In the genomic region with DNA sequence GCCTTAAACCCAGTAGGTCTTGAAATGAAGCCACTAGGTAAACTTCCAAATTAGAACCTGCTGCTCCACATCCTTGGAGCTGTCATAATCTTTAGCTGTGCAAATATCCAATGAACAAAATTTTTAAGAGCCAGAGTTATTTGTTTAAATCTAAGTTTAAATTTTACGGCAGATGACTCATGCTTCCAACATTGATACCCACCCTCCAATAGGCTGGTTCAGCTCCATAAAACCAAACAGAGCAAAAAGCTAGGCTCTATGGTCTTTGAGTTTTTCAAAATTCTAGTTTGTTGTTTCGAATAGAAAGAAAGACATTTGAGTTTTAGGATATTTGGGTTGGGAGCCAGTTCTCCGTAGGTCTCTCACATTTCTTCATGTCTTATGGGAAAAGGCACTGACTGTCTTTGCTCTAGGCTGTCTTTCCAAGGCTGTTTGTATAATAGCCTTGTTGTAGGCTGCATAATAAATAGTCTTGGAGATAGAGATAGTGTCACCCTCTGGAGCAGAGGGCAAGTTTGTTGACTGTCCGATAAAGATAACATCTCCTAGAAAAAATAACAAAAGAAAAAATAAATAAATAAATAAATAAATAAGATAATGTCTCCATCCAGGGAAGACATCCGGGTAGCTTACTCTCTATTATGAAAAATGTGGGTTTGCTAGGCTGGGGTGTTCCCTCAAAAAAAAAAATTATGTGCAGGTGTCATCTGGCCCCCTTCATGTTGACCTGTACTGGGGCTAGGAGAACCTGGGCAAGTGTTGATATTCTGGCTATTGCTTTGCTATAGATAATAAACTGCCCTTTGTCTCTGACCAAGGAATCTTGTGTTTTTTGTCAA, we compare ENCODE assay signal across 1 cellular context.
TF ChIP-seq lines count a peak whose summit lies in the region.

No MANE protein-coding gene starts in this region.

TF ChIP-seq in HEK293, 187 proteins besides CTCF, POLR2A, EP300 and RAD21 (continued from another document):
- TF ChIP-seq, protein P1, sequence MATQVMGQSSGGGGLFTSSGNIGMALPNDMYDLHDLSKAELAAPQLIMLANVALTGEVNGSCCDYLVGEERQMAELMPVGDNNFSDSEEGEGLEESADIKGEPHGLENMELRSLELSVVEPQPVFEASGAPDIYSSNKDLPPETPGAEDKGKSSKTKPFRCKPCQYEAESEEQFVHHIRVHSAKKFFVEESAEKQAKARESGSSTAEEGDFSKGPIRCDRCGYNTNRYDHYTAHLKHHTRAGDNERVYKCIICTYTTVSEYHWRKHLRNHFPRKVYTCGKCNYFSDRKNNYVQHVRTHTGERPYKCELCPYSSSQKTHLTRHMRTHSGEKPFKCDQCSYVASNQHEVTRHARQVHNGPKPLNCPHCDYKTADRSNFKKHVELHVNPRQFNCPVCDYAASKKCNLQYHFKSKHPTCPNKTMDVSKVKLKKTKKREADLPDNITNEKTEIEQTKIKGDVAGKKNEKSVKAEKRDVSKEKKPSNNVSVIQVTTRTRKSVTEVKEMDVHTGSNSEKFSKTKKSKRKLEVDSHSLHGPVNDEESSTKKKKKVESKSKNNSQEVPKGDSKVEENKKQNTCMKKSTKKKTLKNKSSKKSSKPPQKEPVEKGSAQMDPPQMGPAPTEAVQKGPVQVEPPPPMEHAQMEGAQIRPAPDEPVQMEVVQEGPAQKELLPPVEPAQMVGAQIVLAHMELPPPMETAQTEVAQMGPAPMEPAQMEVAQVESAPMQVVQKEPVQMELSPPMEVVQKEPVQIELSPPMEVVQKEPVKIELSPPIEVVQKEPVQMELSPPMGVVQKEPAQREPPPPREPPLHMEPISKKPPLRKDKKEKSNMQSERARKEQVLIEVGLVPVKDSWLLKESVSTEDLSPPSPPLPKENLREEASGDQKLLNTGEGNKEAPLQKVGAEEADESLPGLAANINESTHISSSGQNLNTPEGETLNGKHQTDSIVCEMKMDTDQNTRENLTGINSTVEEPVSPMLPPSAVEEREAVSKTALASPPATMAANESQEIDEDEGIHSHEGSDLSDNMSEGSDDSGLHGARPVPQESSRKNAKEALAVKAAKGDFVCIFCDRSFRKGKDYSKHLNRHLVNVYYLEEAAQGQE (tag by site-specific recombination; IDR thresholded peaks at IDR 0.05): no peak
- TF ChIP-seq, protein P2, sequence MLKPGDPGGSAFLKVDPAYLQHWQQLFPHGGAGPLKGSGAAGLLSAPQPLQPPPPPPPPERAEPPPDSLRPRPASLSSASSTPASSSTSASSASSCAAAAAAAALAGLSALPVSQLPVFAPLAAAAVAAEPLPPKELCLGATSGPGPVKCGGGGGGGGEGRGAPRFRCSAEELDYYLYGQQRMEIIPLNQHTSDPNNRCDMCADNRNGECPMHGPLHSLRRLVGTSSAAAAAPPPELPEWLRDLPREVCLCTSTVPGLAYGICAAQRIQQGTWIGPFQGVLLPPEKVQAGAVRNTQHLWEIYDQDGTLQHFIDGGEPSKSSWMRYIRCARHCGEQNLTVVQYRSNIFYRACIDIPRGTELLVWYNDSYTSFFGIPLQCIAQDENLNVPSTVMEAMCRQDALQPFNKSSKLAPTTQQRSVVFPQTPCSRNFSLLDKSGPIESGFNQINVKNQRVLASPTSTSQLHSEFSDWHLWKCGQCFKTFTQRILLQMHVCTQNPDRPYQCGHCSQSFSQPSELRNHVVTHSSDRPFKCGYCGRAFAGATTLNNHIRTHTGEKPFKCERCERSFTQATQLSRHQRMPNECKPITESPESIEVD (tag by site-specific recombination; IDR thresholded peaks at IDR 0.05): peak; percentile 94
- TF ChIP-seq, protein P3, sequence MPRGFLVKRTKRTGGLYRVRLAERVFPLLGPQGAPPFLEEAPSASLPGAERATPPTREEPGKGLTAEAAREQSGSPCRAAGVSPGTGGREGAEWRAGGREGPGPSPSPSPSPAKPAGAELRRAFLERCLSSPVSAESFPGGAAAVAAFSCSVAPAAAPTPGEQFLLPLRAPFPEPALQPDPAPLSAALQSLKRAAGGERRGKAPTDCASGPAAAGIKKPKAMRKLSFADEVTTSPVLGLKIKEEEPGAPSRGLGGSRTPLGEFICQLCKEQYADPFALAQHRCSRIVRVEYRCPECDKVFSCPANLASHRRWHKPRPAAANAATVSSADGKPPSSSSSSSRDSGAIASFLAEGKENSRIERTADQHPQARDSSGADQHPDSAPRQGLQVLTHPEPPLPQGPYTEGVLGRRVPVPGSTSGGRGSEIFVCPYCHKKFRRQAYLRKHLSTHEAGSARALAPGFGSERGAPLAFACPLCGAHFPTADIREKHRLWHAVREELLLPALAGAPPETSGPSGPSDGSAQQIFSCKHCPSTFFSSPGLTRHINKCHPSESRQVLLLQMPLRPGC (tag by site-specific recombination; IDR thresholded peaks at IDR 0.05): no peak
- TF ChIP-seq ZNF404 (tag by site-specific recombination; IDR thresholded peaks at IDR 0.05) (no peak), ZNF571 (tag by site-specific recombination; IDR thresholded peaks at IDR 0.05) (no peak), ZNF830 (tag by site-specific recombination; IDR thresholded peaks at IDR 0.05; ENCODE audit: low read depth) (no peak), KLF16 (tag by site-specific recombination; IDR thresholded peaks at IDR 0.05) (no peak), HOXD13 (CRISPR knock-in tag; IDR thresholded peaks at IDR 0.05; ENCODE audit: borderline replicate concordance) (no peak), ZNF529 (tag by site-specific recombination; IDR thresholded peaks at IDR 0.05; ENCODE audit: insufficient replicate concordance) (no peak), OSR2 (tag by site-specific recombination; IDR thresholded peaks at IDR 0.05) (no peak), ZNF10 (tag by site-specific recombination; IDR thresholded peaks at IDR 0.05) (no peak), ZNF514 (tag by site-specific recombination; IDR thresholded peaks at IDR 0.05) (peak; percentile 97), ZNF341 (tag by site-specific recombination; IDR thresholded peaks at IDR 0.05; ENCODE audit: low read depth) (no peak), ZNF121 (tag by site-specific recombination; IDR thresholded peaks at IDR 0.05) (no peak), ZNF132 (tag by site-specific recombination; IDR thresholded peaks at IDR 0.05; ENCODE audit: borderline replicate concordance) (no peak), ZNF266 (tag by site-specific recombination; IDR thresholded peaks at IDR 0.05; ENCODE audit: low read depth) (no peak), ZFP3 (tag by site-specific recombination; IDR thresholded peaks at IDR 0.05; ENCODE audit: low read depth) (no peak), KLF9 (tag by site-specific recombination; IDR thresholded peaks at IDR 0.05; ENCODE audit: low read depth) (no peak), ZNF548 (tag by site-specific recombination; IDR thresholded peaks at IDR 0.05) (no peak), BCL11A (tag by site-specific recombination; IDR thresholded peaks at IDR 0.05; ENCODE audit: low read depth) (no peak), ZNF510 (tag by site-specific recombination; IDR thresholded peaks at IDR 0.05; ENCODE audit: insufficient replicate concordance) (no peak), KLF1 (tag by site-specific recombination; IDR thresholded peaks at IDR 0.05) (no peak), GFI1B (tag by site-specific recombination; IDR thresholded peaks at IDR 0.05) (0 out of 2 replicates have a peak, but pooled peaks have one; percentile 50), ZNF549 (tag by site-specific recombination; IDR thresholded peaks at IDR 0.05) (0 out of 2 replicates have a peak, but pooled peaks have one; percentile 4), ZBTB21 (tag by site-specific recombination; IDR thresholded peaks at IDR 0.05) (no peak), ZNF560 (tag by site-specific recombination; IDR thresholded peaks at IDR 0.05; ENCODE audit: borderline replicate concordance) (no peak), KLF8 (tag by site-specific recombination; IDR thresholded peaks at IDR 0.05) (no peak)
- TF ChIP-seq, protein P4, sequence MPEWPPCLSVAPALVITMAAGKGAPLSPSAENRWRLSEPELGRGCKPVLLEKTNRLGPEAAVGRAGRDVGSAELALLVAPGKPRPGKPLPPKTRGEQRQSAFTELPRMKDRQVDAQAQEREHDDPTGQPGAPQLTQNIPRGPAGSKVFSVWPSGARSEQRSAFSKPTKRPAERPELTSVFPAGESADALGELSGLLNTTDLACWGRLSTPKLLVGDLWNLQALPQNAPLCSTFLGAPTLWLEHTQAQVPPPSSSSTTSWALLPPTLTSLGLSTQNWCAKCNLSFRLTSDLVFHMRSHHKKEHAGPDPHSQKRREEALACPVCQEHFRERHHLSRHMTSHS (tag by site-specific recombination; IDR thresholded peaks at IDR 0.05): no peak
- TF ChIP-seq, protein P5, sequence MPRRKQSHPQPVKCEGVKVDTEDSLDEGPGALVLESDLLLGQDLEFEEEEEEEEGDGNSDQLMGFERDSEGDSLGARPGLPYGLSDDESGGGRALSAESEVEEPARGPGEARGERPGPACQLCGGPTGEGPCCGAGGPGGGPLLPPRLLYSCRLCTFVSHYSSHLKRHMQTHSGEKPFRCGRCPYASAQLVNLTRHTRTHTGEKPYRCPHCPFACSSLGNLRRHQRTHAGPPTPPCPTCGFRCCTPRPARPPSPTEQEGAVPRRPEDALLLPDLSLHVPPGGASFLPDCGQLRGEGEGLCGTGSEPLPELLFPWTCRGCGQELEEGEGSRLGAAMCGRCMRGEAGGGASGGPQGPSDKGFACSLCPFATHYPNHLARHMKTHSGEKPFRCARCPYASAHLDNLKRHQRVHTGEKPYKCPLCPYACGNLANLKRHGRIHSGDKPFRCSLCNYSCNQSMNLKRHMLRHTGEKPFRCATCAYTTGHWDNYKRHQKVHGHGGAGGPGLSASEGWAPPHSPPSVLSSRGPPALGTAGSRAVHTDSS (tag by site-specific recombination; IDR thresholded peaks at IDR 0.05): no peak
- TF ChIP-seq, protein P6, sequence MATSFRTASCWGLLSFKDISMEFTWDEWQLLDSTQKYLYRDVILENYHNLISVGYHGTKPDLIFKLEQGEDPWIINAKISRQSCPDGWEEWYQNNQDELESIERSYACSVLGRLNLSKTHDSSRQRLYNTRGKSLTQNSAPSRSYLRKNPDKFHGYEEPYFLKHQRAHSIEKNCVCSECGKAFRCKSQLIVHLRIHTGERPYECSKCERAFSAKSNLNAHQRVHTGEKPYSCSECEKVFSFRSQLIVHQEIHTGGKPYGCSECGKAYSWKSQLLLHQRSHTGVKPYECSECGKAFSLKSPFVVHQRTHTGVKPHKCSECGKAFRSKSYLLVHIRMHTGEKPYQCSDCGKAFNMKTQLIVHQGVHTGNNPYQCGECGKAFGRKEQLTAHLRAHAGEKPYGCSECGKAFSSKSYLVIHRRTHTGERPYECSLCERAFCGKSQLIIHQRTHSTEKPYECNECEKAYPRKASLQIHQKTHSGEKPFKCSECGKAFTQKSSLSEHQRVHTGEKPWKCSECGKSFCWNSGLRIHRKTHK (tag by site-specific recombination; IDR thresholded peaks at IDR 0.05): no peak
- TF ChIP-seq, protein P7, sequence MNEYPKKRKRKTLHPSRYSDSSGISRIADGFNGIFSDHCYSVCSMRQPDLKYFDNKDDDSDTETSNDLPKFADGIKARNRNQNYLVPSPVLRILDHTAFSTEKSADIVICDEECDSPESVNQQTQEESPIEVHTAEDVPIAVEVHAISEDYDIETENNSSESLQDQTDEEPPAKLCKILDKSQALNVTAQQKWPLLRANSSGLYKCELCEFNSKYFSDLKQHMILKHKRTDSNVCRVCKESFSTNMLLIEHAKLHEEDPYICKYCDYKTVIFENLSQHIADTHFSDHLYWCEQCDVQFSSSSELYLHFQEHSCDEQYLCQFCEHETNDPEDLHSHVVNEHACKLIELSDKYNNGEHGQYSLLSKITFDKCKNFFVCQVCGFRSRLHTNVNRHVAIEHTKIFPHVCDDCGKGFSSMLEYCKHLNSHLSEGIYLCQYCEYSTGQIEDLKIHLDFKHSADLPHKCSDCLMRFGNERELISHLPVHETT (tag by site-specific recombination; IDR thresholded peaks at IDR 0.05): no peak
- TF ChIP-seq, protein P8, sequence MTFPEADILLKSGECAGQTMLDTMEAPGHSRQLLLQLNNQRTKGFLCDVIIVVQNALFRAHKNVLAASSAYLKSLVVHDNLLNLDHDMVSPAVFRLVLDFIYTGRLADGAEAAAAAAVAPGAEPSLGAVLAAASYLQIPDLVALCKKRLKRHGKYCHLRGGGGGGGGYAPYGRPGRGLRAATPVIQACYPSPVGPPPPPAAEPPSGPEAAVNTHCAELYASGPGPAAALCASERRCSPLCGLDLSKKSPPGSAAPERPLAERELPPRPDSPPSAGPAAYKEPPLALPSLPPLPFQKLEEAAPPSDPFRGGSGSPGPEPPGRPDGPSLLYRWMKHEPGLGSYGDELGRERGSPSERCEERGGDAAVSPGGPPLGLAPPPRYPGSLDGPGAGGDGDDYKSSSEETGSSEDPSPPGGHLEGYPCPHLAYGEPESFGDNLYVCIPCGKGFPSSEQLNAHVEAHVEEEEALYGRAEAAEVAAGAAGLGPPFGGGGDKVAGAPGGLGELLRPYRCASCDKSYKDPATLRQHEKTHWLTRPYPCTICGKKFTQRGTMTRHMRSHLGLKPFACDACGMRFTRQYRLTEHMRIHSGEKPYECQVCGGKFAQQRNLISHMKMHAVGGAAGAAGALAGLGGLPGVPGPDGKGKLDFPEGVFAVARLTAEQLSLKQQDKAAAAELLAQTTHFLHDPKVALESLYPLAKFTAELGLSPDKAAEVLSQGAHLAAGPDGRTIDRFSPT (tag by site-specific recombination; IDR thresholded peaks at IDR 0.05): no peak
